In the genomic region with DNA sequence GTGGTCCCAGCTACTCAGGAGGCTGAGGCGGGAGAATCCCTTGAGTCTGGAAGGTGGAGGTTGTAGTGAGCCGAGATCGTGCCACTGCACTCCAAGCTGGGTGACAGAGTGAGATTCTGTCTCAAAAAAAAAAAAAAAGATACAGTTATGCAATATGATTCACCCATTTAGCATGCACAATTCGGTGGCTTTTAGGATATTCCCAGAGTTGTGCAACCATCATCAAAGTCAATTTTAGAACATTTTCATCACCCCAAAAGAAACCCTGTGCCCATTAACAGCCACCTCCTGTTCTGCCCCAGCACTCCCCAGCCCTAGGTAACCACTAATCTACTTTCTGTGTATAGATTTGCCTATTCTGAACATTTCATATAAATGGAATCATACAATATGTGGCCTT, we compare ENCODE assay signal across 24 cellular contexts. TPM values are rescaled to one million over a fixed set of nuclear protein-coding genes. Genes with fewer than 3 reads are reported as not detected.
DNase-seq lines count a peak whose midpoint lies in the region; ATAC-seq, FAIRE-seq and TF ChIP-seq lines count a peak whose summit lies in the region.
"Had no signal": no experiment of that assay in that cellular context is flagged by ENCODE, and none has a peak within 500 bp of the region (broad histone marks: within the 10 kb centered on the region; RNA-seq: fewer than 3 reads in every experiment).

No MANE protein-coding gene starts in this region.

- ATAC-seq in HG03039 (IDR thresholded peaks at IDR 0.05; ENCODE audit: unreplicated experiment) = no peak

- H3K4me3 ChIP-seq in astrocyte (ENCODE audit: insufficient read depth, low read depth, low read length) = no peak overlapping the region
- H3K4me3 ChIP-seq in fibroblast of villous mesenchyme (ENCODE audit: low read depth, low read length) = no peak overlapping the region
- H3K4me3 ChIP-seq: left ventricle myocardium inferior, neural progenitor cell, PC-9, stomach, upper lobe of left lung had no signal

- H3K36me3 ChIP-seq in astrocyte (ENCODE audit: insufficient read depth, low read length) = peaks cover 33% of the 10 kb centered on the region

- H3K9me3 Mint-ChIP-seq in astrocyte (ENCODE audit: unreplicated experiment) = no peaks in the 10 kb centered on the region
- H3K9me3 Mint-ChIP-seq: central memory CD8-positive, alpha-beta T cell; neural progenitor cell; T-helper 1 cell treated with Interleukin-12 subunit alpha and Interleukin-12 subunit beta and Interleukin-4 antibody, amounts not matched to agents 30 μg/mL and 1 μg/mL, for 36 hours had no signal

- no peaks in the 10 kb centered on the region for H3K9me3 ChIP-seq in astrocyte (ENCODE audit: insufficient read depth, low read depth, low read length)
- H3K9me3 ChIP-seq: left ventricle myocardium inferior, stomach, upper lobe of left lung had no signal

- no peaks in the 10 kb centered on the region for H3K27me3 ChIP-seq in astrocyte (ENCODE audit: insufficient read depth, low read length)
- H3K27me3 ChIP-seq: neural progenitor cell, stomach, upper lobe of left lung had no signal

- no peak overlapping the region for H2AFZ ChIP-seq in astrocyte (ENCODE audit: low read depth, low read length)
- H2AFZ ChIP-seq: neural progenitor cell, PC-9 had no signal

- TF ChIP-seq CTCF in astrocyte (IDR thresholded peaks at IDR 0.05; ENCODE audit: insufficient read depth, low read depth, low read length) (no peak), fibroblast of villous mesenchyme (IDR thresholded peaks at IDR 0.05; ENCODE audit: insufficient read depth, low read depth, low read length) (no peak)

- no peak for FAIRE-seq in astrocyte (lab: Jason Lieb, UNC)

- no peaks in the 10 kb centered on the region for H3K27me3 Mint-ChIP-seq in astrocyte (ENCODE audit: low read depth, unreplicated experiment)
- H3K27me3 Mint-ChIP-seq: activated CD4-positive, alpha-beta T cell treated with anti-CD3 and anti-CD28 coated beads, Interleukin-2, amount 10 ng/mL, durations not matched to agents 7 days and 5 days; central memory CD8-positive, alpha-beta T cell had no signal

- DNase-seq in AG20443 (ENCODE audit: low spot score) = peak; percentile 56
- peak; percentile 57 for DNase-seq in HCEC 1CT
- DNase-seq in astrocyte (ENCODE audit: low read depth) = peak; percentile 17
- peak; percentile 55 for DNase-seq in fibroblast of villous mesenchyme (ENCODE audit: low read depth)
- DNase-seq in Kasumi-1 (lab: John Stamatoyannopoulos, UW) = no peak
- no peak for DNase-seq in GF-D8 (lab: John Stamatoyannopoulos, UW)
- DNase-seq in mesenteric fat pad (ENCODE audit: low spot score) = no peak
- DNase-seq: activated CD4-positive, alpha-beta T cell treated with anti-CD3 and anti-CD28 coated beads, Interleukin-2, amount 10 ng/mL, durations not matched to agents 7 days and 5 days; activated CD8-positive, alpha-beta memory T cell treated with anti-CD3 and anti-CD28 coated beads, Interleukin-2, amount 50 U/mL, for 4 hours; activated gamma-delta T cell treated with Interleukin-2 at 50 U/mL for 16 hours; AML-193; amygdala; DND-41; head of caudate nucleus; left ventricle myocardium inferior; NCI-H187 treated with DMSO at 0.1 percent for 48 hours; NCI-H226; PC-9; stomach; upper lobe of left lung had no signal

- H3K4me2 ChIP-seq in astrocyte (ENCODE audit: low read length) = no peak overlapping the region
- H3K4me2 ChIP-seq: neural progenitor cell, PC-9 had no signal

- no peak overlapping the region for H3K27ac ChIP-seq in astrocyte (ENCODE audit: low read depth, low read length)
- H3K27ac ChIP-seq: left ventricle myocardium inferior, neural progenitor cell, PC-9, stomach, upper lobe of left lung had no signal

- H3K4me1 ChIP-seq in astrocyte (ENCODE audit: insufficient read depth, low read length) = peaks cover 14% of the 10 kb centered on the region

- peaks cover 15% of the 10 kb centered on the region for H3K79me2 ChIP-seq in astrocyte (ENCODE audit: insufficient read depth, low read length)

- H3K4me3 Mint-ChIP-seq in astrocyte (ENCODE audit: unreplicated experiment) = no peak overlapping the region
- H3K4me3 Mint-ChIP-seq: activated CD4-positive, alpha-beta T cell treated with anti-CD3 and anti-CD28 coated beads, Interleukin-2, amount 10 ng/mL, durations not matched to agents 7 days and 5 days; central memory CD8-positive, alpha-beta T cell; neural progenitor cell; T-helper 1 cell treated with Interleukin-12 subunit alpha and Interleukin-12 subunit beta and Interleukin-4 antibody, amounts not matched to agents 30 μg/mL and 1 μg/mL, for 36 hours had no signal

- peaks cover 12% of the 10 kb centered on the region for H3K4me1 Mint-ChIP-seq in astrocyte (ENCODE audit: low read depth, unreplicated experiment)

- no peak overlapping the region for H3K27ac Mint-ChIP-seq in astrocyte (ENCODE audit: unreplicated experiment)
- H3K27ac Mint-ChIP-seq: activated CD4-positive, alpha-beta T cell treated with anti-CD3 and anti-CD28 coated beads, Interleukin-2, amount 10 ng/mL, durations not matched to agents 7 days and 5 days; neural progenitor cell; T-helper 1 cell treated with Interleukin-12 subunit alpha and Interleukin-12 subunit beta and Interleukin-4 antibody, amounts not matched to agents 30 μg/mL and 1 μg/mL, for 36 hours had no signal

- H3K36me3 Mint-ChIP-seq in astrocyte (ENCODE audit: low read depth, unreplicated experiment) = peaks cover 14% of the 10 kb centered on the region

- H3K9ac ChIP-seq in astrocyte (ENCODE audit: low read length) = no peak overlapping the region
- H3K9ac ChIP-seq: neural progenitor cell had no signal

- peaks cover 5% of the 10 kb centered on the region for H4K20me1 ChIP-seq in astrocyte (ENCODE audit: insufficient read depth, low read length)

RNA-seq across cellular contexts. Expression of a gene that starts 4.3 kb away (rescaled TPM):
- total RNA-seq in astrocyte (11.9 and 14.4 TPM in 2 replicates), fibroblast of villous mesenchyme (15.5 and 29.8 TPM in 2 replicates), mesenteric fat pad (8.9 TPM)

RNA-seq across cellular contexts. Expression of a gene that starts 4.7 kb away (rescaled TPM):
- 15.4 and 16.1 TPM in 2 replicates for total RNA-seq in astrocyte
- 17.1 and 22.5 TPM in 2 replicates for total RNA-seq in fibroblast of villous mesenchyme
- total RNA-seq in mesenteric fat pad = 16.3 TPM

Comparison
In these comparisons a context has a peak if more than half of its experiments do, and no peak if none do; other contexts are left out.
1. DNase-seq: peak in AG20443 (single experiment), HCEC 1CT (single experiment), astrocyte (single experiment) and fibroblast of villous mesenchyme (single experiment); none in Kasumi-1 (0 of 2), GF-D8 (single experiment) and mesenteric fat pad (single experiment).